ENCODE assay signal across 23 cellular contexts in the genomic region with DNA sequence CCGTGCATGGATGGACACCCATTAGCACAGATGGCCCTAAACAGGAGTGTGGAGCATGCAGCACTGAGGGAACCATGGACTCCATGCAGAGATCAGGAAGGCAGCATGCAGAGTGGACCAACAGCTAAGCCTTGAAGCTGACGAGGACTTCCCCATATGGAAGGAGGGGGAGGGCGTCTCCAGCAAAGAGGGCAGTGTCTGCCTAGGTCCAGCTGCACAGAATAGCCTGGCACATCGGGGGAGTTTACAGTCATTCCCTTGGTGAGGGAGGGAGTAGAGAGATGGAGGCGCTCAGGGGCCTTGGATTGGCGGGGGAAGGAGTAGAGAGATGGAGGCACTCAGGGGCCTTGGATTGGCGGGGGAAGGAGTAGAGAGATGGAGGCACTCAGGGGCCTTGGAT.
"Had no signal": no experiment of that assay in that cellular context is flagged by ENCODE, and none has a peak within 500 bp of the region (broad histone marks: within the 10 kb centered on the region; RNA-seq: fewer than 3 reads in every experiment).

No MANE protein-coding gene starts in this region.

- DNase-seq: activated CD4-positive, alpha-beta T cell treated with anti-CD3 and anti-CD28 coated beads for 48 hours; activated CD8-positive, alpha-beta memory T cell treated with anti-CD3 and anti-CD28 coated beads, Interleukin-2, amount 50 U/mL, for 4 hours; activated CD8-positive, alpha-beta T cell treated with anti-CD3 and anti-CD28 coated beads, Interleukin-2, amount 10 ng/mL, durations not matched to agents 7 days and 5 days; activated effector memory CD4-positive, alpha-beta T cell treated with anti-CD3 and anti-CD28 coated beads, Interleukin-2, amount 50 U/mL, for 16 hours; activated T-cell treated with anti-CD3 and anti-CD28 coated beads, Interleukin-2, amount 50 U/mL, for 48 hours; amniotic stem cell; brain microvascular endothelial cell; cerebellar nuclear complex; endodermal cell; kidney; left ventricle myocardium inferior; psoas muscle; stimulated activated naive CD8-positive, alpha-beta T cell treated with anti-CD3 and anti-CD28 coated beads, Interleukin-15, Interleukin-2, amounts not matched to agents 100 U/mL and 50 U/mL, for 24 hours; T-helper 2 cell; testis had no signal

- H3K27ac Mint-ChIP-seq: activated CD8-positive, alpha-beta T cell treated with anti-CD3 and anti-CD28 coated beads, Interleukin-2, amount 10 ng/mL, durations not matched to agents 7 days and 5 days; activated naive CD8-positive, alpha-beta T cell; dendritic cell treated with granulocyte-macrophage colony-stimulating factor and Interleukin-4, amounts not matched to agents 40 ng/mL and 50 ng/mL, for 4 days; endodermal cell; memory B cell; natural killer cell treated with Interleukin-12 subunit alpha and Interleukin-12 subunit beta and Interleukin-15 and Interleukin-18, amount 100 ng/mL, for 72 hours; WTC11 had no signal

- FAIRE-seq: kidney, TTC549 had no signal

- H3K9me3 Mint-ChIP-seq: dendritic cell treated with granulocyte-macrophage colony-stimulating factor and Interleukin-4, amounts not matched to agents 40 ng/mL and 50 ng/mL, for 4 days; endodermal cell; memory B cell; natural killer cell treated with Interleukin-12 subunit alpha and Interleukin-12 subunit beta and Interleukin-15 and Interleukin-18, amount 100 ng/mL, for 72 hours; WTC11 had no signal

- H3K36me3 Mint-ChIP-seq: natural killer cell treated with Interleukin-12 subunit alpha and Interleukin-12 subunit beta and Interleukin-15 and Interleukin-18, amount 100 ng/mL, for 72 hours had no signal

- H3K4me3 Mint-ChIP-seq: activated CD8-positive, alpha-beta T cell treated with anti-CD3 and anti-CD28 coated beads, Interleukin-2, amount 10 ng/mL, durations not matched to agents 7 days and 5 days; activated naive CD8-positive, alpha-beta T cell; dendritic cell treated with granulocyte-macrophage colony-stimulating factor and Interleukin-4, amounts not matched to agents 40 ng/mL and 50 ng/mL, for 4 days; endodermal cell; memory B cell; natural killer cell treated with Interleukin-12 subunit alpha and Interleukin-12 subunit beta and Interleukin-15 and Interleukin-18, amount 100 ng/mL, for 72 hours; WTC11 had no signal

- ATAC-seq: activated CD8-positive, alpha-beta T cell treated with anti-CD3 and anti-CD28 coated beads, Interleukin-2, amount 10 ng/mL, durations not matched to agents 7 days and 5 days; gastroesophageal sphincter; natural killer cell treated with Interleukin-12 subunit alpha and Interleukin-12 subunit beta and Interleukin-15 and Interleukin-18, amount 100 ng/mL, for 72 hours; psoas muscle; right lobe of liver; stimulated activated naive CD8-positive, alpha-beta T cell treated with anti-CD3 and anti-CD28 coated beads, Interleukin-15, Interleukin-2, amounts not matched to agents 100 U/mL and 50 U/mL, for 24 hours; WTC11 had no signal

- H3K27me3 Mint-ChIP-seq: activated naive CD8-positive, alpha-beta T cell; dendritic cell treated with granulocyte-macrophage colony-stimulating factor and Interleukin-4, amounts not matched to agents 40 ng/mL and 50 ng/mL, for 4 days; memory B cell; natural killer cell treated with Interleukin-12 subunit alpha and Interleukin-12 subunit beta and Interleukin-15 and Interleukin-18, amount 100 ng/mL, for 72 hours had no signal

- H3K4me1 Mint-ChIP-seq: endodermal cell, memory B cell, WTC11 had no signal
